10 cellular contexts compared by ENCODE assay signal in the genomic region with DNA sequence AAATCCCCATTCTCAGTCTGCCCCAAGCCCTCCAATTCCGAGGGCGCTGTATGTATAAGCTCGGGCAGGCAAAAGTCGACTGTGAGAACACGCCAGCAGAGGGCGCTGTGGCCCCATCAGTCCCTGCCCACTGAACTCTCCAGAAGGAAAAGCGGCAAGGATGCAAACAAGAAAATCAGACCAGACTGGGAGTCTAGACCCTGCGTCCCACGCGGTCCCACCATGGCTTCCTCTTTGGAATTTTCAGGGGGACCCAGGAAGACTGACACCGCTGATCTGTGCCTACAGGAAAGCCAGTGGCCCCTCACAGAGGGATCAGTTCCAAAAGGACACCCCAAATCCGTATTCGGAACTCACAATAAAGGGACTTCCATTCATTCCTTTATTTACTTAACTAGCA. TPM values are rescaled to one million over a fixed set of nuclear protein-coding genes. Genes with fewer than 3 reads are reported as not detected.
A peak's percentile ranks its signal among the peaks of the same experiment; 100 is the strongest.
DNase-seq lines count a peak whose midpoint lies in the region; ATAC-seq, FAIRE-seq and TF ChIP-seq lines count a peak whose summit lies in the region.
"Had no signal": no experiment of that assay in that cellular context is flagged by ENCODE, and none has a peak within 500 bp of the region (broad histone marks: within the 10 kb centered on the region; RNA-seq: fewer than 3 reads in every experiment).

No MANE protein-coding gene starts in this region.

- no peak overlapping the region for H2AFZ ChIP-seq in keratinocyte (ENCODE audit: control insufficient read depth, low read length)

- peak overlapping the region; percentile 30 for H3K9ac ChIP-seq in keratinocyte (ENCODE audit: control insufficient read depth, extremely low read depth, insufficient read depth, low read length)
- H3K9ac ChIP-seq: BLaER1 had no signal

- no peaks in the 10 kb centered on the region for H3K9me3 ChIP-seq in keratinocyte (ENCODE audit: control insufficient read depth, low read depth, low read length)
- H3K9me3 ChIP-seq: BLaER1 had no signal

- peak; percentile 26 for DNase-seq in NK-92 treated with Interleukin-12 subunit alpha and Interleukin-12 subunit beta, amount 100 ng/mL, for 24 hours (lab: John Stamatoyannopoulos, UW)
- no peak for DNase-seq in NK-92 (lab: John Stamatoyannopoulos, UW; ENCODE audit: unreplicated experiment)
- peak; percentile 79 for DNase-seq in NCI-H2171 treated with DMSO at 0.1 percent for 48 hours (lab: John Stamatoyannopoulos, UW)
- peak; percentile 88 for DNase-seq in WTC11 (ENCODE audit: low spot score)
- peak; percentile 65 for DNase-seq in bronchial epithelial cell (ENCODE audit: low read depth)
- no peak for DNase-seq in keratinocyte (ENCODE audit: low read depth, low spot score)
- DNase-seq in stimulated activated CD4-positive, alpha-beta T cell treated with anti-CD3 and anti-CD28 coated beads, Interleukin-15, amount 100 ng/mL, for 24 hours = peak; percentile 83

- no peak overlapping the region for H3K27ac ChIP-seq in keratinocyte (ENCODE audit: control insufficient read depth, insufficient read depth, low read length)
- H3K27ac ChIP-seq: BLaER1 had no signal

- no peaks in the 10 kb centered on the region for H3K9me1 ChIP-seq in keratinocyte (ENCODE audit: control insufficient read depth, extremely low read depth, insufficient read depth, low read length)

- POLR2A ChIA-PET in WTC11 (lab: Charles Lee) = interaction anchor here (1.0 kb wide), 1 partner anchor 8 kb away, joined by 3 read pairs; no protein-coding TSS in a partner anchor

- no peak overlapping the region for H3K27ac Mint-ChIP-seq in WTC11

- dilution Hi-C loops in keratinocyte (cut with MboI; ENCODE audit: extremely low pct_ligation_motif_present, low sequenced_read_pairs) = no loop called here

- no peak overlapping the region for H3K4me3 Mint-ChIP-seq in WTC11

- FAIRE-seq in bronchial epithelial cell (lab: Jason Lieb, UNC) = no peak
- peak; percentile 70 for FAIRE-seq in keratinocyte (lab: Jason Lieb, UNC)

- H3K4me3 ChIP-seq in bronchial epithelial cell (ENCODE audit: low read depth, low read length) (no peak overlapping the region), keratinocyte (ENCODE audit: control insufficient read depth in 2 of 3, extremely low read depth in 1 of 3, insufficient read depth in 2 of 3, low read depth in 1 of 3, low read length in 3 of 3) (no peak overlapping the region)
- H3K4me3 ChIP-seq: BLaER1 had no signal

- peak overlapping the region; percentile 46 for H3K4me2 ChIP-seq in keratinocyte (ENCODE audit: control insufficient read depth, extremely low read depth, insufficient read depth, low read depth, low read length)
- H3K4me2 ChIP-seq: BLaER1 had no signal

- no peaks in the 10 kb centered on the region; the same call in 1 of the 2 replicates for H3K27me3 Mint-ChIP-seq in WTC11 (ENCODE audit: low read depth)

- CTCF ChIA-PET in WTC11 (lab: Charles Lee) = interaction anchor here (0.6 to 3.3 kb wide), 21 partner anchors 10 to 492 kb away, joined by 3 to 50 read pairs (median 3); no protein-coding TSS in a partner anchor

- H3K79me2 ChIP-seq in keratinocyte (ENCODE audit: control insufficient read depth, insufficient read depth, low read length) = no peaks in the 10 kb centered on the region

- TF ChIP-seq CTCF in WTC11 (IDR thresholded peaks at IDR 0.05) (peak; percentile 96), bronchial epithelial cell (IDR thresholded peaks at IDR 0.05; ENCODE audit: insufficient read depth, low read length, severe bottlenecking) (peak; percentile 88), keratinocyte (optimal IDR thresholded peaks at IDR 0.05 in 1 of 3, IDR thresholded peaks at IDR 0.05 in 1 of 3, conservative IDR thresholded peaks at IDR 0.05 in 1 of 3; ENCODE audit: extremely low read depth in 1 of 3, insufficient read depth in 2 of 3, low read length in 3 of 3) (peak; percentile 86 to 93 (median 93))

- peaks cover 29% of the 10 kb centered on the region for H3K4me1 ChIP-seq in keratinocyte (ENCODE audit: control insufficient read depth, extremely low read depth, insufficient read depth, low read length)
- H3K4me1 ChIP-seq: BLaER1 had no signal

- H3K36me3 Mint-ChIP-seq in WTC11 = no peaks in the 10 kb centered on the region

- ATAC-seq in HG03039 (IDR thresholded peaks at IDR 0.05; ENCODE audit: unreplicated experiment) = peak; percentile 64
- peak; percentile 89 for ATAC-seq in WTC11

- H3K27me3 ChIP-seq in bronchial epithelial cell (ENCODE audit: control insufficient read depth, insufficient read depth, low read length) = no peaks in the 10 kb centered on the region
- H3K27me3 ChIP-seq in keratinocyte (ENCODE audit: control insufficient read depth, extremely low read depth, insufficient read depth, low read length) = no peaks in the 10 kb centered on the region
- H3K27me3 ChIP-seq: BLaER1 had no signal

- no peaks in the 10 kb centered on the region for H3K36me3 ChIP-seq in bronchial epithelial cell (ENCODE audit: control insufficient read depth, insufficient read depth, low read length)
- H3K36me3 ChIP-seq in keratinocyte (ENCODE audit: control insufficient read depth in 2 of 2, extremely low read depth in 1 of 2, insufficient read depth in 2 of 2, low read length in 2 of 2) = no peaks in the 10 kb centered on the region
- H3K36me3 ChIP-seq: BLaER1 had no signal

- H3K9me3 Mint-ChIP-seq in WTC11 = no peaks in the 10 kb centered on the region

- no peaks in the 10 kb centered on the region for H4K20me1 ChIP-seq in keratinocyte (ENCODE audit: control insufficient read depth, extremely low read depth, insufficient read depth, low read length)
- H4K20me1 ChIP-seq: BLaER1 had no signal

- 0 out of 2 replicates have a peak, but pooled peaks cover 2% of the 10 kb centered on the region for H3K4me1 Mint-ChIP-seq in WTC11

TF ChIP-seq in WTC11, 78 proteins besides CTCF, POLR2A, EP300 and RAD21 (continues in another document):
- TF ChIP-seq, protein P1, sequence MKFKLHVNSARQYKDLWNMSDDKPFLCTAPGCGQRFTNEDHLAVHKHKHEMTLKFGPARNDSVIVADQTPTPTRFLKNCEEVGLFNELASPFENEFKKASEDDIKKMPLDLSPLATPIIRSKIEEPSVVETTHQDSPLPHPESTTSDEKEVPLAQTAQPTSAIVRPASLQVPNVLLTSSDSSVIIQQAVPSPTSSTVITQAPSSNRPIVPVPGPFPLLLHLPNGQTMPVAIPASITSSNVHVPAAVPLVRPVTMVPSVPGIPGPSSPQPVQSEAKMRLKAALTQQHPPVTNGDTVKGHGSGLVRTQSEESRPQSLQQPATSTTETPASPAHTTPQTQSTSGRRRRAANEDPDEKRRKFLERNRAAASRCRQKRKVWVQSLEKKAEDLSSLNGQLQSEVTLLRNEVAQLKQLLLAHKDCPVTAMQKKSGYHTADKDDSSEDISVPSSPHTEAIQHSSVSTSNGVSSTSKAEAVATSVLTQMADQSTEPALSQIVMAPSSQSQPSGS (CRISPR knock-in tag; IDR thresholded peaks at IDR 0.05; ENCODE audit: borderline replicate concordance, low read depth) = no peak
- no peak for TF ChIP-seq KAT7 (CRISPR knock-in tag; IDR thresholded peaks at IDR 0.05; ENCODE audit: borderline replicate concordance)
- 0 out of 2 replicates have a peak, but pooled peaks have one; percentile 21 for TF ChIP-seq ETV6 (CRISPR knock-in tag; IDR thresholded peaks at IDR 0.05)
- TF ChIP-seq, protein P2, sequence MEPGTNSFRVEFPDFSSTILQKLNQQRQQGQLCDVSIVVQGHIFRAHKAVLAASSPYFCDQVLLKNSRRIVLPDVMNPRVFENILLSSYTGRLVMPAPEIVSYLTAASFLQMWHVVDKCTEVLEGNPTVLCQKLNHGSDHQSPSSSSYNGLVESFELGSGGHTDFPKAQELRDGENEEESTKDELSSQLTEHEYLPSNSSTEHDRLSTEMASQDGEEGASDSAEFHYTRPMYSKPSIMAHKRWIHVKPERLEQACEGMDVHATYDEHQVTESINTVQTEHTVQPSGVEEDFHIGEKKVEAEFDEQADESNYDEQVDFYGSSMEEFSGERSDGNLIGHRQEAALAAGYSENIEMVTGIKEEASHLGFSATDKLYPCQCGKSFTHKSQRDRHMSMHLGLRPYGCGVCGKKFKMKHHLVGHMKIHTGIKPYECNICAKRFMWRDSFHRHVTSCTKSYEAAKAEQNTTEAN (CRISPR knock-in tag; IDR thresholded peaks at IDR 0.05) = no peak

RNA-seq across cellular contexts. Expression of a gene that starts 19.5 kb away (rescaled TPM):
- total RNA-seq in WTC11 (2021) (not detected in 3 replicates), bronchial epithelial cell (not detected in 2 replicates)
- polyA plus RNA-seq in keratinocyte = 0.18 TPM in 1 of 3 replicates, not detected in the others
- not detected for polyA plus RNA-seq in keratinocyte (2011; ENCODE audit: low read depth)
- not detected in 2 replicates for polyA plus RNA-seq in keratinocyte (2011; cell fraction: cytosol; rRNA removed)
- 0.11 TPM in 1 of 2 replicates, not detected in the other for polyA plus RNA-seq in keratinocyte (2011; cell fraction: nucleus; rRNA removed)
- 0.68 TPM in 1 of 2 replicates, not detected in the other for polyA plus RNA-seq in keratinocyte (2012; ENCODE audit: low replicate concordance)
- polyA minus RNA-seq in keratinocyte = 0.19 TPM in 1 of 3 replicates, not detected in the others
- not detected for polyA minus RNA-seq in keratinocyte (2011; cell fraction: cytosol; rRNA and poly(A)+ RNA removed)
- polyA minus RNA-seq in keratinocyte (2011; cell fraction: nucleus; rRNA and poly(A)+ RNA removed) = 0.54 TPM in 1 of 2 replicates, not detected in the other
- total RNA-seq: subcutaneous adipose tissue had no signal

RNA-seq across cellular contexts. Expression of a gene that starts 35.6 kb away (rescaled TPM):
- not detected in 3 replicates for total RNA-seq in WTC11 (2021)
- not detected in 2 replicates for total RNA-seq in bronchial epithelial cell
- polyA plus RNA-seq in keratinocyte = not detected in 3 replicates
- polyA plus RNA-seq in keratinocyte (2011; ENCODE audit: low read depth) = not detected
- polyA plus RNA-seq in keratinocyte (2011; cell fraction: cytosol; rRNA removed) = not detected in 2 replicates
- not detected in 2 replicates for polyA plus RNA-seq in keratinocyte (2011; cell fraction: nucleus; rRNA removed)
- not detected in 2 replicates for polyA plus RNA-seq in keratinocyte (2012; ENCODE audit: low replicate concordance)
- not detected in 3 replicates for polyA minus RNA-seq in keratinocyte
- polyA minus RNA-seq in keratinocyte (2011; cell fraction: cytosol; rRNA and poly(A)+ RNA removed) = not detected
- not detected in 2 replicates for polyA minus RNA-seq in keratinocyte (2011; cell fraction: nucleus; rRNA and poly(A)+ RNA removed)
- total RNA-seq: subcutaneous adipose tissue had no signal

Comparison
In these comparisons a context has a peak if more than half of its experiments do, and no peak if none do; other contexts are left out.
1. DNase-seq: peak in NK-92 treated with Interleukin-12 subunit alpha and Interleukin-12 subunit beta, amount 100 ng/mL, for 24 hours (single experiment), NCI-H2171 treated with DMSO at 0.1 percent for 48 hours (single experiment), WTC11 (single experiment), bronchial epithelial cell (single experiment) and stimulated activated CD4-positive, alpha-beta T cell treated with anti-CD3 and anti-CD28 coated beads, Interleukin-15, amount 100 ng/mL, for 24 hours (single experiment); none in NK-92 (single experiment) and keratinocyte (single experiment).
2. Peak in every context shown above with its lines, with median percentiles within 50 percentile points of each other: CTCF ChIP-seq.